ENCODE assay signal across 9 cellular contexts in the genomic region with DNA sequence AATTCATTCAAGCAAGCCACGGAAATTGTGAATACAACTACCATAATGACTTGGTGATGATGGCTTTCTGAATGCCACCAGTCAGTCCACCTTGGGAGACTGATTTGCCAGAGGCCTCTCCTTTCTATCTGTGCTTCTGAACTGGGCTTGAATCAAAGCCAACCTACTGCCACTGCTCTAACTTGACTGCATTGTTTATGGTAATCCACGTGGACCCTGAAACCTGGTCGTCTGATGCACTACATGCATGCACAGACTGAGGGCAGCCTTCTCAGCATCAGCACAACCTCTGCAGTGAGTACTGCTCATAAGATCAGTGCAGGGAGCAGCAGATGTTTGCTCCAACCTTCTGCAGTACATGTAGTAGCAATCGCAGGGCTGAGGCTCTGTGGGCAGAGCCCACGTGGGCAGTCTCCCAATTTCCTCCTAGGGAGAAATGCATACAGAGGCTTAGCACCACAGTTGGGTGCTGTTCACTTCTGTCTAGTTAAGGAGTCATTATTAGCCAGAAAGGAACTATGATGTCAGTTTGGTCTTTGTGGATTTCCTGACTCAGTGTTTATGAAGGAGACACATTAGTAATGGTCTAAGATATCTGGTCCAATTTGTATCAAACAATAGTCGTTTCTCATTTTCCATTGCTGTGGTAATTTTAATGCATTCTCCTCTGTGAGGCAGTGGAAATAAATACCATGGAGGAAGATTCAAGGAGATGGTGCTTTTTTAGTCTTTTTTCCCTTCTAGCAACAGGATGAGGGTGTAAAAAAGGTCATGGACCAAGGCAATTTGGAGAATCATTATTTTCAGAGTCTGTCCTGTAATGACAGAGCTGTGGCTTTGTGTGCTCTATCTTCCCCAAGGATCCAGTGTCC.
DNase-seq lines count a peak whose midpoint lies in the region; TF ChIP-seq lines count a peak whose summit lies in the region.
"Had no signal": no experiment of that assay in that cellular context is flagged by ENCODE, and none has a peak within 500 bp of the region (broad histone marks: within the 10 kb centered on the region; RNA-seq: fewer than 3 reads in every experiment).

No MANE protein-coding gene starts in this region.

- DNase-seq in NCI-H82 (lab: John Stamatoyannopoulos, UW) = peak; percentile 76
- DNase-seq in NCI-H82 treated with DMSO at 0.1 percent for 48 hours (lab: John Stamatoyannopoulos, UW; ENCODE audit: unreplicated experiment) = no peak
- peak; percentile 47 for DNase-seq in HFFc6
- DNase-seq in OCI-LY7 (ENCODE audit: low spot score) = peak; percentile 12
- DNase-seq in astrocyte of the cerebellum (ENCODE audit: low read depth) = peak; percentile 97
- peak; percentile 3 for DNase-seq in occipital lobe (lab: John Stamatoyannopoulos, UW)
- DNase-seq in NCI-H2196 (lab: John Stamatoyannopoulos, UW; ENCODE audit: unreplicated experiment) = no peak
- DNase-seq in NCI-H2029 (lab: John Stamatoyannopoulos, UW) = no peak

- intact Hi-C loops in OCI-LY7 (cut with micrococcal nuclease; ENCODE audit: unreplicated experiment) = no loop called here

- H2AFZ ChIP-seq in OCI-LY7 (ENCODE audit: low read length) = no peak overlapping the region

- peaks cover 19% of the 10 kb centered on the region for H3K4me1 Mint-ChIP-seq in HFFc6 (ENCODE audit: low read depth)

- no peaks in the 10 kb centered on the region for H3K4me1 ChIP-seq in OCI-LY7 (ENCODE audit: insufficient read depth, low read length, poor library complexity, severe bottlenecking)

- no peaks in the 10 kb centered on the region for H3K36me3 ChIP-seq in OCI-LY7 (ENCODE audit: insufficient read depth, low read length)
- H3K36me3 ChIP-seq: neutrophil had no signal

- no peaks in the 10 kb centered on the region for H3K9me3 ChIP-seq in OCI-LY7 (ENCODE audit: low read length)
- H3K9me3 ChIP-seq: neutrophil had no signal

- BruUV-seq in OCI-LY7 (replicated peaks; lab: Mats Ljungman, UMichigan) = no TSS peak

- no peak overlapping the region for H3K4me2 ChIP-seq in OCI-LY7 (ENCODE audit: low read length)

- no peaks in the 10 kb centered on the region for H3K9me3 Mint-ChIP-seq in HFFc6

- H3K27me3 Mint-ChIP-seq in HFFc6 (ENCODE audit: insufficient read depth) = peaks cover 19% of the 10 kb centered on the region

- H3K36me3 Mint-ChIP-seq in HFFc6 (ENCODE audit: low read depth) = no peaks in the 10 kb centered on the region

- no peaks in the 10 kb centered on the region for H3K79me2 ChIP-seq in OCI-LY7 (ENCODE audit: insufficient read depth, low read depth, low read length)

- no peaks in the 10 kb centered on the region for H3K9me2 ChIP-seq in OCI-LY7 (ENCODE audit: insufficient read depth, low read length)

- in situ Hi-C loops in astrocyte of the cerebellum (cut with HindIII; ENCODE audit: low sequenced_read_pairs) = no loop called here

- H3K4me3 Mint-ChIP-seq in HFFc6 = no peak overlapping the region

- H3K27ac Mint-ChIP-seq in HFFc6 = no peak overlapping the region

- TF ChIP-seq CTCF in HFFc6 (IDR thresholded peaks at IDR 0.05) = no peak
- TF ChIP-seq CTCF in OCI-LY7 (conservative IDR thresholded peaks at IDR 0.05; ENCODE audit: low read length) = no peak
- peak; percentile 45 for TF ChIP-seq CTCF in astrocyte of the cerebellum (IDR thresholded peaks at IDR 0.05; ENCODE audit: low read depth, low read length, missing control alignments)

- H4K20me1 ChIP-seq in OCI-LY7 (ENCODE audit: insufficient read depth, low read length) = no peaks in the 10 kb centered on the region

- CTCF ChIA-PET in OCI-LY7 (lab: Charles Lee; ENCODE audit: unreplicated experiment) = no interaction called here

- H3K4me3 ChIP-seq in OCI-LY7 (ENCODE audit: low read depth, low read length, poor library complexity, severe bottlenecking) (no peak overlapping the region), astrocyte of the cerebellum (ENCODE audit: low read depth, low read length) (no peak overlapping the region)

- POLR2A ChIA-PET in OCI-LY7 (lab: Charles Lee) = no interaction called here

- H3K27ac ChIP-seq in OCI-LY7 (ENCODE audit: low read depth, low read length, poor library complexity, severe bottlenecking) = no peak overlapping the region
- H3K27ac ChIP-seq: neutrophil had no signal

Comparison
In these comparisons a context has a peak if more than half of its experiments do, and no peak if none do; other contexts are left out.
1. DNase-seq: peak in NCI-H82 (single experiment), HFFc6 (single experiment), OCI-LY7 (single experiment), astrocyte of the cerebellum (single experiment) and occipital lobe (single experiment); none in NCI-H82 treated with DMSO at 0.1 percent for 48 hours (single experiment), NCI-H2196 (single experiment) and NCI-H2029 (single experiment).